In genomic region chr7:1078519-1078918, GRCh38 we compare ENCODE assay signal across 16 cellular contexts.
"Had no signal": no experiment of that assay in that cellular context is flagged by ENCODE, and none has a peak within 500 bp of the region (broad histone marks: within the 10 kb centered on the region; RNA-seq: fewer than 3 reads in every experiment).

No MANE protein-coding gene starts in this region.

- H3K27me3 ChIP-seq: heart left ventricle, right atrium auricular region, suprapubic skin, tibial artery had no signal

- DNase-seq: caudate nucleus; effector CD4-positive, alpha-beta T cell; endodermal cell; erythroblast; heart left ventricle; hippocampal formation; kidney glomerular epithelial cell; midbrain; posterior cingulate gyrus; small intestine; stimulated activated CD4-positive, alpha-beta T cell treated with anti-CD3 and anti-CD28 coated beads, Interleukin-2, amount 100 ng/mL, for 48 hours; stimulated activated naive CD4-positive, alpha-beta T cell treated with Interleukin-2 at 50 U/mL for 16 hours; tibial artery had no signal

- H3K9me3 ChIP-seq: heart left ventricle, right atrium auricular region, suprapubic skin, tibial artery had no signal

- H3K4me3 ChIP-seq: coronary artery, heart left ventricle, right atrium auricular region, suprapubic skin, tibial artery had no signal

- H3K36me3 ChIP-seq: heart left ventricle, right atrium auricular region, suprapubic skin, tibial artery had no signal

- ATAC-seq: heart left ventricle had no signal

- H3K27ac ChIP-seq: coronary artery, right atrium auricular region, suprapubic skin, tibial artery had no signal
